In the genomic region with DNA sequence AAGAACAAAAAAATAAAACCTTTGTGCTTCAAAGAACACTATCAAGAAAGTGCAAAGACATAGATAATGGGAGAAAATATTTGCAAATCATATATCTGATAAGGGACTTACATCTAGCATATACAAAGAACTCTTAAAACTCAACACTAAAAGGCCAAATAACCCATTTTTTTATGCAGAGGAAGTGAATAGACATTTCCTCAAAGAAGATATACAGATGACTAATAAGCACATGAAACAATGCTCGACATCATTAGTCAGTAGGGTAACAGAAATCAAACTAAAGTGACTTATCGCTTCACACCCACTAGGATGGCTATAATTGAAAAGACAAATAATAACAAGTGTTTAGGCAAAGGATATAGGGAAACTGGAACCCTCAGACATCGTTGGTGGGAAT, we compare ENCODE assay signal across 16 cellular contexts.
DNase-seq lines count a peak whose midpoint lies in the region; ATAC-seq and TF ChIP-seq lines count a peak whose summit lies in the region.
"Had no signal": no experiment of that assay in that cellular context is flagged by ENCODE, and none has a peak within 500 bp of the region (broad histone marks: within the 10 kb centered on the region; RNA-seq: fewer than 3 reads in every experiment).

No MANE protein-coding gene starts in this region.

- H3K4me1 ChIP-seq in Caco-2 (peaks cover 74% of the 10 kb centered on the region), HEK293 (ENCODE audit: control insufficient read depth, insufficient read depth, low read length) (peaks cover 24% of the 10 kb centered on the region)
- H3K4me1 ChIP-seq: testis had no signal

- TF ChIP-seq CTCF in Caco-2 (IDR thresholded peaks at IDR 0.05; ENCODE audit: insufficient read depth in 1 of 2, low read depth in 1 of 2, low read length in 1 of 2, severe bottlenecking in 1 of 2, unreplicated experiment in 1 of 2): no peak
- no peak for TF ChIP-seq CTCF in HEK293 (tag by site-specific recombination; IDR thresholded peaks at IDR 0.05)
- TF ChIP-seq CTCF in activated B cell treated with CpG ODN at 0.5 μM for 24 hours (IDR thresholded peaks at IDR 0.05): no peak
- TF ChIP-seq CTCF in fibroblast of the aortic adventitia (IDR thresholded peaks at IDR 0.05; ENCODE audit: insufficient read depth, low read length): no peak
- TF ChIP-seq CTCF in glutamatergic neuron (IDR thresholded peaks at IDR 0.05; ENCODE audit: partially characterized antibody, unreplicated experiment): no peak

- peaks cover 57% of the 10 kb centered on the region for H3K36me3 Mint-ChIP-seq in Caco-2 (ENCODE audit: insufficient read depth, unreplicated experiment)
- no peaks in the 10 kb centered on the region for H3K36me3 Mint-ChIP-seq in activated B cell treated with CpG ODN at 0.5 μM for 24 hours (ENCODE audit: low read depth)
- no peaks in the 10 kb centered on the region for H3K36me3 Mint-ChIP-seq in glutamatergic neuron (ENCODE audit: unreplicated experiment)
- H3K36me3 Mint-ChIP-seq: memory B cell had no signal

- ATAC-seq in activated B cell treated with CpG ODN at 0.5 μM for 24 hours (ENCODE audit: low read depth) (no peak), GM18909 (IDR thresholded peaks at IDR 0.05; ENCODE audit: poor library complexity, unreplicated experiment) (no peak), GM19324 (IDR thresholded peaks at IDR 0.05; ENCODE audit: low FRiP score, unreplicated experiment) (no peak)
- ATAC-seq: body of pancreas had no signal

- H3K9me3 ChIP-seq in Caco-2: no peaks in the 10 kb centered on the region
- no peaks in the 10 kb centered on the region for H3K9me3 ChIP-seq in HEK293 (ENCODE audit: control insufficient read depth, insufficient read depth, low read depth, low read length)
- H3K9me3 ChIP-seq: body of pancreas, testis had no signal

- no peak overlapping the region for H3K27ac ChIP-seq in HEK293 (ENCODE audit: extremely low read depth, low read depth, low read length)
- H3K27ac ChIP-seq: body of pancreas, testis had no signal

- DNase-seq in Caco-2 (no peak), activated B cell treated with CpG ODN at 0.5 μM for 24 hours (no peak), fibroblast of the aortic adventitia (ENCODE audit: low read depth) (peak; percentile 43), glutamatergic neuron (no peak), G401 (ENCODE audit: low spot score) (no peak)
- DNase-seq: body of pancreas, C1 segment of cervical spinal cord, endodermal cell, GDM1, NCI-H510A treated with DMSO at 0.1 percent for 48 hours, SHP77, testis had no signal

- peak overlapping the region; percentile 37 for H3K4me3 Mint-ChIP-seq in Caco-2 (ENCODE audit: unreplicated experiment)
- H3K4me3 Mint-ChIP-seq in activated B cell treated with CpG ODN at 0.5 μM for 24 hours: peak overlapping the region; percentile 35
- no peak overlapping the region for H3K4me3 Mint-ChIP-seq in glutamatergic neuron (ENCODE audit: unreplicated experiment)
- H3K4me3 Mint-ChIP-seq: endodermal cell, memory B cell had no signal

- peak overlapping the region; percentile 34 for H3K27ac Mint-ChIP-seq in Caco-2 (ENCODE audit: unreplicated experiment)
- peak overlapping the region; percentile 63 for H3K27ac Mint-ChIP-seq in activated B cell treated with CpG ODN at 0.5 μM for 24 hours
- H3K27ac Mint-ChIP-seq in glutamatergic neuron (ENCODE audit: unreplicated experiment): no peak overlapping the region
- H3K27ac Mint-ChIP-seq: endodermal cell, memory B cell had no signal

- H3K9me3 Mint-ChIP-seq in Caco-2 (ENCODE audit: unreplicated experiment) (no peaks in the 10 kb centered on the region), activated B cell treated with CpG ODN at 0.5 μM for 24 hours (no peaks in the 10 kb centered on the region), glutamatergic neuron (ENCODE audit: unreplicated experiment) (peaks cover 2% of the 10 kb centered on the region)
- H3K9me3 Mint-ChIP-seq: endodermal cell, memory B cell had no signal

- BruUV-seq in Caco-2 (replicated peaks; lab: Mats Ljungman, UMichigan): no TSS peak

- H3K4me1 Mint-ChIP-seq in Caco-2 (ENCODE audit: low read depth, unreplicated experiment): peaks cover 68% of the 10 kb centered on the region
- peaks cover 45% of the 10 kb centered on the region for H3K4me1 Mint-ChIP-seq in activated B cell treated with CpG ODN at 0.5 μM for 24 hours
- no peaks in the 10 kb centered on the region for H3K4me1 Mint-ChIP-seq in glutamatergic neuron (ENCODE audit: low read depth, unreplicated experiment)

- H3K27me3 Mint-ChIP-seq in Caco-2 (ENCODE audit: insufficient read depth, unreplicated experiment) (no peaks in the 10 kb centered on the region), activated B cell treated with CpG ODN at 0.5 μM for 24 hours (no peaks in the 10 kb centered on the region), glutamatergic neuron (ENCODE audit: unreplicated experiment) (no peaks in the 10 kb centered on the region)
- H3K27me3 Mint-ChIP-seq: memory B cell had no signal

- CTCF ChIA-PET in Caco-2 (lab: Charles Lee) (interaction anchor here (1.5 kb wide), 1 partner anchor 19 kb away, joined by 6 read pairs; no protein-coding TSS in a partner anchor), HEK293 (lab: Yijun Ruan, JAX) (no interaction called here), activated B cell treated with CpG ODN at 0.5 μM for 24 hours (lab: Charles Lee) (no interaction called here)

- H3K4me3 ChIP-seq in Caco-2 (ENCODE audit: low read depth, low read length): no peak overlapping the region
- no peak overlapping the region for H3K4me3 ChIP-seq in HEK293 (ENCODE audit: low read depth, low read length)
- no peak overlapping the region for H3K4me3 ChIP-seq in fibroblast of the aortic adventitia (ENCODE audit: low read depth, low read length)
- H3K4me3 ChIP-seq: body of pancreas, testis had no signal

- POLR2A ChIA-PET in Caco-2 (lab: Charles Lee): no interaction called here
- POLR2A ChIA-PET in HEK293 (lab: Yijun Ruan, JAX): no interaction called here
- POLR2A ChIA-PET in activated B cell treated with CpG ODN at 0.5 μM for 24 hours (lab: Charles Lee): no interaction called here

- no peaks in the 10 kb centered on the region for H3K27me3 ChIP-seq in Caco-2 (replicated peaks; ENCODE audit: control insufficient read depth, insufficient read depth, low read length)
- H3K27me3 ChIP-seq: body of pancreas, testis had no signal

- intact Hi-C loops in Caco-2 (cut with micrococcal nuclease; ENCODE audit: unreplicated experiment) (loop anchor here (5.0 kb wide), 1 partner anchor 155 kb away; the partner anchor contains the start of gene TRA2A), activated B cell treated with CpG ODN at 0.5 μM for 24 hours (cut with micrococcal nuclease) (loop anchor here (10.0 kb wide), 3 partner anchors 362 to 1448 kb away; partner anchors contain the start of genes CDCA7L and HYCC1)

- H3K36me3 ChIP-seq in Caco-2 (ENCODE audit: control insufficient read depth, insufficient read depth, low read length) (no peaks in the 10 kb centered on the region; the same call in 1 of the 2 replicates), HEK293 (ENCODE audit: control insufficient read depth in 2 of 2, insufficient read depth in 1 of 2, low read length in 2 of 2) (peaks cover 0 to 7% of the 10 kb centered on the region in 2 experiments; a peak in 2 of 3 replicates)

- in situ Hi-C loops in G401 (cut with HindIII; ENCODE audit: low sequenced_read_pairs): no loop called here

TF ChIP-seq in HEK293, 187 proteins besides CTCF, POLR2A, EP300 and RAD21:
- TF ChIP-seq ZNF404 (tag by site-specific recombination; IDR thresholded peaks at IDR 0.05): no peak
- TF ChIP-seq, protein P1, sequence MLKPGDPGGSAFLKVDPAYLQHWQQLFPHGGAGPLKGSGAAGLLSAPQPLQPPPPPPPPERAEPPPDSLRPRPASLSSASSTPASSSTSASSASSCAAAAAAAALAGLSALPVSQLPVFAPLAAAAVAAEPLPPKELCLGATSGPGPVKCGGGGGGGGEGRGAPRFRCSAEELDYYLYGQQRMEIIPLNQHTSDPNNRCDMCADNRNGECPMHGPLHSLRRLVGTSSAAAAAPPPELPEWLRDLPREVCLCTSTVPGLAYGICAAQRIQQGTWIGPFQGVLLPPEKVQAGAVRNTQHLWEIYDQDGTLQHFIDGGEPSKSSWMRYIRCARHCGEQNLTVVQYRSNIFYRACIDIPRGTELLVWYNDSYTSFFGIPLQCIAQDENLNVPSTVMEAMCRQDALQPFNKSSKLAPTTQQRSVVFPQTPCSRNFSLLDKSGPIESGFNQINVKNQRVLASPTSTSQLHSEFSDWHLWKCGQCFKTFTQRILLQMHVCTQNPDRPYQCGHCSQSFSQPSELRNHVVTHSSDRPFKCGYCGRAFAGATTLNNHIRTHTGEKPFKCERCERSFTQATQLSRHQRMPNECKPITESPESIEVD (tag by site-specific recombination; IDR thresholded peaks at IDR 0.05): 0 out of 2 replicates have a peak, but pooled peaks have one; percentile 20
- TF ChIP-seq SP7 (tag by site-specific recombination; IDR thresholded peaks at IDR 0.05): 0 out of 2 replicates have a peak, but pooled peaks have one; percentile 29
- TF ChIP-seq, protein P2, sequence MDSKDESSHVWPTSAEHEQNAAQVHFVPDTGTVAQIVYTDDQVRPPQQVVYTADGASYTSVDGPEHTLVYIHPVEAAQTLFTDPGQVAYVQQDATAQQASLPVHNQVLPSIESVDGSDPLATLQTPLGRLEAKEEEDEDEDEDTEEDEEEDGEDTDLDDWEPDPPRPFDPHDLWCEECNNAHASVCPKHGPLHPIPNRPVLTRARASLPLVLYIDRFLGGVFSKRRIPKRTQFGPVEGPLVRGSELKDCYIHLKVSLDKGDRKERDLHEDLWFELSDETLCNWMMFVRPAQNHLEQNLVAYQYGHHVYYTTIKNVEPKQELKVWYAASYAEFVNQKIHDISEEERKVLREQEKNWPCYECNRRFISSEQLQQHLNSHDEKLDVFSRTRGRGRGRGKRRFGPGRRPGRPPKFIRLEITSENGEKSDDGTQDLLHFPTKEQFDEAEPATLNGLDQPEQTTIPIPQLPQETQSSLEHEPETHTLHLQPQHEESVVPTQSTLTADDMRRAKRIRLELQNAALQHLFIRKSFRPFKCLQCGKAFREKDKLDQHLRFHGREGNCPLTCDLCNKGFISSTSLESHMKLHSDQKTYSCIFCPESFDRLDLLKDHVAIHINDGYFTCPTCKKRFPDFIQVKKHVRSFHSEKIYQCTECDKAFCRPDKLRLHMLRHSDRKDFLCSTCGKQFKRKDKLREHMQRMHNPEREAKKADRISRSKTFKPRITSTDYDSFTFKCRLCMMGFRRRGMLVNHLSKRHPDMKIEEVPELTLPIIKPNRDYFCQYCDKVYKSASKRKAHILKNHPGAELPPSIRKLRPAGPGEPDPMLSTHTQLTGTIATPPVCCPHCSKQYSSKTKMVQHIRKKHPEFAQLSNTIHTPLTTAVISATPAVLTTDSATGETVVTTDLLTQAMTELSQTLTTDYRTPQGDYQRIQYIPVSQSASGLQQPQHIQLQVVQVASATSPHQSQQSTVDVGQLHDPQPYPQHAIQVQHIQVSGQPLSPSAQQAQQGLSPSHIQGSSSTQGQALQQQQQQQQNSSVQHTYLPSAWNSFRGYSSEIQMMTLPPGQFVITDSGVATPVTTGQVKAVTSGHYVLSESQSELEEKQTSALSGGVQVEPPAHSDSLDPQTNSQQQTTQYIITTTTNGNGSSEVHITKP (tag by site-specific recombination; IDR thresholded peaks at IDR 0.05): peak; percentile 16; the same call in 1 of the 2 replicates
